8 cellular contexts compared by ENCODE assay signal in the genomic region with DNA sequence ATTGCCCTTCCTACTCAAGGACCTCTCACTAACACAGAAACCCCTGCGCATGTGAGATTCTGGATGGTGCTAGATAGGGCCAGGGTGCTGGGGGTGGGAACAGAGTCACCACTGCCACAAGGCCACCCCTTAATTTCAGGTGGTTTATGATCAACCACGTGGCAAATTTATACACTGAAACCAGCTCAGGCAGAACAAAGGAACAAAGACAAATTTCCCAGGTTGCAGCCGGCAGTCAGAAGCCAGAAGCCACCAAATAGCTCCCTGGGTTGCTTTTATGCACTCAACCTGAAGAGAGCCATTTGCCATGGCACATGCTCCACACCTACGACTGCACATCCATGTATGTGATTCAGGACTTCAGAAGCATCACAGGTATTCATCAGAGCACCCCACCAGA.
DNase-seq lines count a peak whose midpoint lies in the region; ATAC-seq lines count a peak whose summit lies in the region.

No MANE protein-coding gene starts in this region.

- peak; percentile 65 for DNase-seq in SW480 (ENCODE audit: low spot score)
- no peak for DNase-seq in anterior cingulate cortex (lab: John Stamatoyannopoulos, UW)
- DNase-seq in substantia nigra (lab: John Stamatoyannopoulos, UW) = no peak
- DNase-seq in inferior parietal cortex (ENCODE audit: extremely low spot score) = no peak

- H3K27ac ChIP-seq in layer of hippocampus (ENCODE audit: low read depth, low read length) (peak overlapping the region; percentile 16), substantia nigra (ENCODE audit: low read depth, low read length, poor library complexity, severe bottlenecking) (no peak overlapping the region)

- H3K27me3 ChIP-seq in layer of hippocampus (ENCODE audit: control insufficient read depth, insufficient read depth, low read length) = no peaks in the 10 kb centered on the region

- ATAC-seq in GM18873 (IDR thresholded peaks at IDR 0.05; ENCODE audit: low FRiP score, unreplicated experiment) (peak; percentile 26), HG02763 (IDR thresholded peaks at IDR 0.05; ENCODE audit: unreplicated experiment) (peak; percentile 12), HG03469 (IDR thresholded peaks at IDR 0.05; ENCODE audit: unreplicated experiment) (no peak)
